ENCODE assay signal across 8 cellular contexts in the genomic region with DNA sequence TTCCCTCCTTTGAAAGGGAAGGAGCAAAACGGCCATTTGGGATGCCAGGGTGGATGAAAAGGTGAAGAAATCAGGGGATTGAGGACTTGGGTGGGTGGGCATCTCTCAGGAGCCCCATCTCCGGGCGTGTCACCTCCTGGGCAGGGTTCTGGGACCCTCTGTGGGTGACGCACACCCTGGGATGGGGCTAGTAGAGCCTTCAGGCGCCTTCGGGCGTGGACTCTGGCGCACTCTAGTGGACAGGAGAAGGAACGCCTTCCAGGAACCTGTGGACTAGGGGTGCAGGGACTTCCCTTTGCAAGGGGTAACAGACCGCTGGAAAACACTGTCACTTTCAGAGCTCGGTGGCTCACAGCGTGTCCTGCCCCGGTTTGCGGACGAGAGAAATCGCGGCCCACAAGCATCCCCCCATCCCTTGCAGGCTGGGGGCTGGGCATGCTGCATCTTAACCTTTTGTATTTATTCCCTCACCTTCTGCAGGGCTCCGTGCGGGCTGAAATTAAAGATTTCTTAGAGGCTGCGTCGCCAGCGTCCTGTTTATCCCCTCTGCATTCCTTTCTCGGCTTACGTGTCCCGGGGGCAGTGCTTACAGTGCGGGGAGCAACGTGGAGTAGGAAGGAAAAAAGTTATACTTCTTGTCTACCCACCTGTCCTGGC. TPM values are rescaled to one million over a fixed set of nuclear protein-coding genes. Genes with fewer than 3 reads are reported as not detected.
DNase-seq lines count a peak whose midpoint lies in the region; ATAC-seq and TF ChIP-seq lines count a peak whose summit lies in the region.

No MANE protein-coding gene starts in this region.

- no CpG with 5 or more reads among the region's 27 CpGs for WGBS in H9 (ENCODE audit: extremely low coverage, insufficient read length, low lambda C conversion rate)

- no peak overlapping the region for H3K23ac ChIP-seq in H9 (ENCODE audit: insufficient read length, low read depth, low read length)

- H3T11ph ChIP-seq in H9 (ENCODE audit: low read length), result no peak overlapping the region

- H2BK15ac ChIP-seq in H9 (ENCODE audit: low read depth, low read length), result no peak overlapping the region

- peaks cover 4 to 9% of the 10 kb centered on the region in 2 experiments for H3K4me1 Mint-ChIP-seq in H9

- peak; percentile 97 for TF ChIP-seq CTCF in AG10803 (conservative IDR thresholded peaks at IDR 0.05; ENCODE audit: low read length)
- TF ChIP-seq CTCF in H9 (conservative IDR thresholded peaks at IDR 0.05), result peak; percentile 98

- peak overlapping the region; percentile 57 to 79 for H3K4me3 Mint-ChIP-seq in H9

- H3K27me3 ChIP-seq in H9 (ENCODE audit: insufficient read depth, low read length), result no peaks in the 10 kb centered on the region

- H3K79me2 ChIP-seq in H9 (ENCODE audit: insufficient read depth, low read length), result no peaks in the 10 kb centered on the region

- H3K14ac ChIP-seq in H9 (ENCODE audit: insufficient read depth, low read length), result no peak overlapping the region

- no peak overlapping the region for H2BK5ac ChIP-seq in H9 (ENCODE audit: insufficient read length, low read length)

- peak; percentile 48 for DNase-seq in AG10803 (ENCODE audit: low read depth)
- DNase-seq in H9, result peak; percentile 84
- DNase-seq in NCI-H2196 (lab: John Stamatoyannopoulos, UW; ENCODE audit: unreplicated experiment), result peak; percentile 77
- peak; percentile 64 for DNase-seq in activated CD4-positive, alpha-beta T cell treated with anti-CD3 and anti-CD28 coated beads for 1 hour
- peak; percentile 88 for DNase-seq in cerebellum (ENCODE audit: low spot score)
- peak; percentile 66 for DNase-seq in left lobe of liver (ENCODE audit: low spot score)
- peak; percentile 53 for DNase-seq in stimulated activated CD8-positive, alpha-beta memory T cell treated with anti-CD3 and anti-CD28 coated beads, Interleukin-12 subunit alpha, Interleukin-12 subunit beta, amount 100 ng/mL, for 4 hours (ENCODE audit: low read depth)
- DNase-seq in DMS114 treated with DMSO at 0.1 percent for 48 hours (lab: John Stamatoyannopoulos, UW; ENCODE audit: unreplicated experiment), result no peak

- H3K9me3 ChIP-seq in H9 (ENCODE audit: control insufficient read depth, low read depth, low read length), result no peaks in the 10 kb centered on the region

- peaks cover 42% of the 10 kb centered on the region for H3K27me3 Mint-ChIP-seq in H9 (ENCODE audit: low read depth)

- H4K20me1 ChIP-seq in H9 (ENCODE audit: control insufficient read depth, insufficient read depth, insufficient read length), result no peaks in the 10 kb centered on the region

- no peak overlapping the region for H2BK120ac ChIP-seq in H9 (ENCODE audit: low read depth, low read length, poor library complexity, severe bottlenecking)

- no peak overlapping the region for H3K4me3 ChIP-seq in AG10803 (ENCODE audit: low read length)

- peak overlapping the region; percentile 39 for H3K4me2 ChIP-seq in H9 (ENCODE audit: insufficient read depth, insufficient read length, low read length)

- no peak overlapping the region for H2BK20ac ChIP-seq in H9 (ENCODE audit: low read depth, low read length, poor library complexity, severe bottlenecking)

- no peak overlapping the region for H4K5ac ChIP-seq in H9 (ENCODE audit: insufficient read length, low read depth, low read length)

- H3K36me3 Mint-ChIP-seq in H9 (ENCODE audit: insufficient read depth in 1 of 3, low read depth in 3 of 3), result no peaks in the 10 kb centered on the region; a peak in 3 of 7 replicates

- H3K9ac ChIP-seq in H9 (ENCODE audit: extremely low read depth, insufficient read length, low read length), result no peak overlapping the region

- H2AK5ac ChIP-seq in H9 (ENCODE audit: insufficient read length, low read length), result no peak overlapping the region

- H3K4ac ChIP-seq in H9 (ENCODE audit: low read depth, low read length), result no peak overlapping the region

- H3K9me3 Mint-ChIP-seq in H9, result peaks cover 3 to 7% of the 10 kb centered on the region in 2 experiments; a peak in 3 of 5 replicates

- H2BK12ac ChIP-seq in H9 (ENCODE audit: insufficient read length, low read depth, low read length), result no peak overlapping the region

- H4K91ac ChIP-seq in H9 (ENCODE audit: insufficient read length, low read depth, low read length), result no peak overlapping the region

- H3K27ac ChIP-seq in H9 (ENCODE audit: insufficient read length, low read depth, low read length), result no peak overlapping the region

- H3K79me1 ChIP-seq in H9 (ENCODE audit: insufficient read depth, low read depth, low read length, poor library complexity, severe bottlenecking), result no peaks in the 10 kb centered on the region

- H3K4me1 ChIP-seq in H9 (ENCODE audit: insufficient read depth, low read length), result no peaks in the 10 kb centered on the region

- no peak overlapping the region for H3K18ac ChIP-seq in H9 (ENCODE audit: insufficient read length, low read depth, low read length)

- H4K8ac ChIP-seq in H9 (replicated peaks; ENCODE audit: insufficient read length, low read depth, low read length), result no peak overlapping the region

- ATAC-seq in left lobe of liver, result peak; percentile 97

- H3K27ac Mint-ChIP-seq in H9, result no peak overlapping the region; a peak in 2 of 7 replicates

- no peaks in the 10 kb centered on the region for H3K23me2 ChIP-seq in H9 (ENCODE audit: insufficient read length, low read depth, low read length, poor library complexity, severe bottlenecking)

- H2AFZ ChIP-seq in H9 (ENCODE audit: low read length), result no peak overlapping the region

- H3K56ac ChIP-seq in H9 (ENCODE audit: insufficient read length, low read depth, low read length), result no peak overlapping the region

RNA-seq across cellular contexts. Expression of a gene that starts 15.2 kb away (rescaled TPM):
- total RNA-seq in H9 (2021) (not detected in 2 replicates), cerebellum (not detected), left lobe of liver (0.70 TPM)

RNA-seq across cellular contexts. Expression of a gene that starts 22.4 kb away (rescaled TPM):
- 94.8 and 100 TPM in 2 replicates for total RNA-seq in H9 (2021)
- total RNA-seq in cerebellum, result 11.4 TPM
- total RNA-seq in left lobe of liver, result 40.7 TPM

RNA-seq across cellular contexts. Expression of a gene that starts 27.5 kb away (rescaled TPM):
- total RNA-seq in H9 (2021) (0.20 TPM in 1 of 2 replicates, not detected in the other), cerebellum (0.73 TPM), left lobe of liver (1.0 TPM)
